13 cellular contexts compared by ENCODE assay signal in genomic region chr19:43636121-43636683, GRCh38. TPM values are rescaled to one million over a fixed set of nuclear protein-coding genes. Genes with fewer than 3 reads are reported as not detected.
DNase-seq lines count a peak whose midpoint lies in the region; ATAC-seq, FAIRE-seq and TF ChIP-seq lines count a peak whose summit lies in the region.
"Had no signal": no experiment of that assay in that cellular context is flagged by ENCODE, and none has a peak within 500 bp of the region (broad histone marks: within the 10 kb centered on the region; RNA-seq: fewer than 3 reads in every experiment).

No MANE protein-coding gene starts in this region.

- peak overlapping the region; percentile 52; the same call in 1 of the 2 replicates for H2BK5ac ChIP-seq in H1 (ENCODE audit: low read depth, low read length)

- H2BK15ac ChIP-seq in H1 (ENCODE audit: low read length), result no peak overlapping the region

- H2AFZ ChIP-seq in H1 (ENCODE audit: low read length), result no peak overlapping the region

- peak overlapping the region; percentile 81 to 91 for H3K4me2 ChIP-seq in H1 (ENCODE audit: insufficient read depth in 1 of 2, low read depth in 2 of 2, low read length in 2 of 2)

- TF ChIP-seq EP300 in H1 (IDR thresholded peaks at IDR 0.05; ENCODE audit: borderline replicate concordance in 1 of 2, low read depth in 2 of 2, low read length in 2 of 2) (0 out of 3 replicates have a peak, but pooled peaks of 1 of the 2 experiments have one; percentile 75), tibial nerve (IDR thresholded peaks at IDR 0.05) (peak in 1 of 2 donors; percentile 73)

- peak overlapping the region; percentile 28; the same call in 1 of the 2 replicates for H3K9ac ChIP-seq in HUES64 (ENCODE audit: low read depth, low read length)
- H3K9ac ChIP-seq in H1 (replicated peaks in 1 of 4; ENCODE audit: extremely low read depth in 1 of 4, low read depth in 3 of 4, low read length in 3 of 4), result no peak overlapping the region

- H3K4me3 ChIP-seq in HUES64 (ENCODE audit: low read length) (peak overlapping the region; percentile 29), H1 (ENCODE audit: extremely low read depth in 1 of 4, insufficient read depth in 2 of 4, low read depth in 3 of 4, low read length in 4 of 4) (peak overlapping the region in 2 of 4 experiments; percentile 8 to 66; a peak in 2 of 8 replicates), muscle layer of duodenum (ENCODE audit: low read depth in 1 of 2, low read length in 2 of 2) (no peak overlapping the region), tibial nerve (peak overlapping the region in 2 of 4 donors; percentile 28 to 43)

- peak overlapping the region; percentile 48; the same call in 1 of the 2 replicates for H3K18ac ChIP-seq in H1 (ENCODE audit: extremely low read depth, low read length)

- no peaks in the 10 kb centered on the region for H3K9me3 ChIP-seq in HUES64 (ENCODE audit: insufficient read depth, low read depth, low read length)
- no peaks in the 10 kb centered on the region for H3K9me3 ChIP-seq in H1 (ENCODE audit: insufficient read depth in 2 of 2, low read depth in 1 of 2, low read length in 1 of 2)
- no peaks in the 10 kb centered on the region for H3K9me3 ChIP-seq in muscle layer of duodenum (ENCODE audit: control insufficient read depth in 1 of 2, low read length in 2 of 2)
- no peaks in the 10 kb centered on the region for H3K9me3 ChIP-seq in tibial nerve
- H3K9me3 ChIP-seq: testis had no signal

- 61% methylated on average over 11 of the region's 14 CpGs for WGBS in HUES64
- 22% methylated on average over 9 of the region's 14 CpGs; no CpG with 5 or more reads in 1 of the 2 experiments for WGBS in H1 (ENCODE audit: extremely low coverage in 1 of 2, insufficient coverage in 1 of 2, insufficient read length in 1 of 2, insufficient replicate concordance in 2 of 2, low coverage in 1 of 2, low lambda C conversion rate in 2 of 2, missing lambda C conversion rate in 1 of 2), 2 experiments
- 28 to 33% methylated on average over 12 to 14 of the region's 14 CpGs for WGBS in tibial nerve, 2 donors

- CTCF ChIA-PET in H1 (lab: Charles Lee; ENCODE audit: partially characterized antibody), result interaction anchor here (0.6 to 3.5 kb wide), 3 partner anchors 11 to 41 kb away, joined by 3 to 22 read pairs (median 3); partner anchors contain the start of gene IRGQ

- H4K8ac ChIP-seq in H1 (ENCODE audit: extremely low read depth, insufficient read depth, low read length), result peak overlapping the region; percentile 66; the same call in 1 of the 2 replicates

- TF ChIP-seq POLR2A in H1 (IDR thresholded peaks at IDR 0.05; ENCODE audit: control extremely low read depth in 1 of 2, low read depth in 2 of 2, low read length in 2 of 2) (peak in 1 of 2 experiments; percentile 32; a peak in 1 of 3 replicates), tibial nerve (IDR thresholded peaks at IDR 0.05) (peak in 1 of 2 donors; percentile 9)

- H2BK20ac ChIP-seq in H1 (ENCODE audit: low read length), result no peak overlapping the region

- TF ChIP-seq CTCF in H1 (IDR thresholded peaks at IDR 0.05; ENCODE audit: control extremely low read depth in 1 of 3, insufficient read depth in 1 of 3, low read depth in 1 of 3, low read length in 3 of 3) (no peak), tibial nerve (IDR thresholded peaks at IDR 0.05) (no peak)

- no peak overlapping the region for H3K56ac ChIP-seq in H1 (replicated peaks; ENCODE audit: insufficient read length, low read depth, low read length)

- peaks cover 2% of the 10 kb centered on the region; the same call in 1 of the 2 replicates for H3K79me1 ChIP-seq in H1 (ENCODE audit: low read depth, low read length)

- H3K36me3 ChIP-seq in HUES64 (ENCODE audit: insufficient read depth, low read length), result no peaks in the 10 kb centered on the region
- no peaks in the 10 kb centered on the region for H3K36me3 ChIP-seq in H1 (ENCODE audit: control insufficient read depth in 2 of 4, insufficient read depth in 4 of 4, low read length in 3 of 4)
- H3K36me3 ChIP-seq in muscle layer of duodenum (ENCODE audit: control insufficient read depth in 1 of 2, insufficient read depth in 2 of 2, low read length in 2 of 2), result no peaks in the 10 kb centered on the region
- no peaks in the 10 kb centered on the region for H3K36me3 ChIP-seq in tibial nerve

- no peak overlapping the region for H2AK5ac ChIP-seq in H1 (ENCODE audit: low read depth, low read length)

- peak overlapping the region; percentile 57; the same call in 1 of the 2 replicates for H3K27ac ChIP-seq in HUES64 (ENCODE audit: low read depth, low read length)
- no peak overlapping the region for H3K27ac ChIP-seq in H1 (ENCODE audit: low read depth, low read length)
- H3K27ac ChIP-seq in muscle layer of duodenum (ENCODE audit: low read length), result peak overlapping the region; percentile 51
- peak overlapping the region; percentile 71 to 92 (median 82) for H3K27ac ChIP-seq in tibial nerve
- H3K27ac ChIP-seq: testis had no signal

- no peak overlapping the region for H3K14ac ChIP-seq in H1 (ENCODE audit: insufficient read length)

- peak overlapping the region; percentile 47 for H4K91ac ChIP-seq in H1 (replicated peaks; ENCODE audit: insufficient read length, low read length)

- no peak overlapping the region for H3K23ac ChIP-seq in H1 (ENCODE audit: insufficient read length)

- DNase-seq in H1 (ENCODE audit: low read depth in 1 of 2, low spot score in 2 of 2), result peak in 1 of 2 experiments; percentile 70
- no peak for DNase-seq in tibial nerve (ENCODE audit: low spot score in 2 of 2)
- no peak for DNase-seq in AG08395 (ENCODE audit: low spot score)
- DNase-seq: activated CD4-positive, alpha-beta T cell treated with anti-CD3 and anti-CD28 coated beads for 48 hours; NCI-H1092; NCI-H510A; testis had no signal

- peaks cover 11% of the 10 kb centered on the region for H3K4me1 ChIP-seq in HUES64 (ENCODE audit: insufficient read depth, low read length)
- H3K4me1 ChIP-seq in H1 (replicated peaks in 1 of 4; ENCODE audit: control insufficient read depth in 3 of 4, insufficient read depth in 4 of 4, low read length in 3 of 4), result peaks cover 9 to 31% (median 20%) of the 10 kb centered on the region in 4 experiments
- peaks cover 0 to 19% of the 10 kb centered on the region in 2 donors for H3K4me1 ChIP-seq in muscle layer of duodenum (ENCODE audit: control insufficient read depth in 1 of 2, insufficient read depth in 2 of 2, low read length in 2 of 2)
- peaks cover 0 to 60% (median 11%) of the 10 kb centered on the region in 4 donors for H3K4me1 ChIP-seq in tibial nerve

- peaks cover 20% of the 10 kb centered on the region for H3K23me2 ChIP-seq in H1 (ENCODE audit: low read depth, low read length)

- ATAC-seq in GM21825 (IDR thresholded peaks at IDR 0.05; ENCODE audit: unreplicated experiment) (no peak), HG03354 (IDR thresholded peaks at IDR 0.05; ENCODE audit: poor library complexity, severe bottlenecking, unreplicated experiment) (no peak)
- ATAC-seq: Panc1 had no signal

- H2BK120ac ChIP-seq in H1 (replicated peaks; ENCODE audit: low read depth, low read length), result no peak overlapping the region

- no peak overlapping the region for H3K4ac ChIP-seq in H1 (replicated peaks; ENCODE audit: insufficient read length, low read depth, low read length)

- POLR2A ChIA-PET in H1 (lab: Charles Lee; ENCODE audit: partially characterized antibody), result interaction anchor here (0.8 to 2.0 kb wide), 6 partner anchors 14 to 103 kb away, joined by 3 to 7 read pairs (median 3); partner anchors contain the start of gene ZNF575

- H3K79me2 ChIP-seq in H1 (ENCODE audit: control insufficient read depth in 1 of 2, insufficient read depth in 2 of 2, low read length in 2 of 2), result no peaks in the 10 kb centered on the region

- H4K5ac ChIP-seq in H1 (ENCODE audit: insufficient read length, low read depth, low read length), result no peak overlapping the region

- H4K20me1 ChIP-seq in H1 (replicated peaks in 1 of 2; ENCODE audit: control insufficient read depth in 1 of 2, insufficient read depth in 2 of 2, low read length in 2 of 2), result peaks cover 3 to 4% of the 10 kb centered on the region in 2 experiments

- H2BK12ac ChIP-seq in H1 (ENCODE audit: low read depth, low read length), result no peak overlapping the region

- no peak for FAIRE-seq in H1 (lab: Jason Lieb, UNC)

- H3K27me3 ChIP-seq in HUES64 (ENCODE audit: insufficient read depth, low read length), result peaks cover 44% of the 10 kb centered on the region
- H3K27me3 ChIP-seq in H1 (replicated peaks in 1 of 4; ENCODE audit: control insufficient read depth in 3 of 4, extremely low read depth in 1 of 4, insufficient read depth in 3 of 4, low read length in 3 of 4), result peaks cover 11 to 40% (median 27%) of the 10 kb centered on the region in 4 experiments
- H3K27me3 ChIP-seq in muscle layer of duodenum (ENCODE audit: low read depth, low read length), result peaks cover 10% of the 10 kb centered on the region
- peaks cover 2 to 44% of the 10 kb centered on the region in 2 donors for H3K27me3 ChIP-seq in tibial nerve
- H3K27me3 ChIP-seq: testis had no signal

- no peak for TF ChIP-seq RAD21 in H1 (IDR thresholded peaks at IDR 0.05 in 1 of 2, conservative IDR thresholded peaks at IDR 0.05 in 1 of 2; ENCODE audit: low read depth in 2 of 2, low read length in 2 of 2)

RNA-seq across cellular contexts. Expression of gene CADM4, which starts 3.4 kb away (rescaled TPM):
- polyA plus RNA-seq in HUES64 (2013, experiment 1 of 2), result 12.8 TPM
- 18.1 TPM for polyA plus RNA-seq in HUES64 (2013, experiment 2 of 2)
- 23.1 and 25.0 TPM in 2 replicates for total RNA-seq in H1 (2021; fragmentation: NEBNext Ultra II Directional; extraction: Animal tissue kit (Norgen Biotek cat#: 25700))
- polyA plus RNA-seq in H1 (2011; rRNA removed), result 13.5 and 20.7 TPM in 2 replicates
- 13.8 TPM for polyA plus RNA-seq in H1 (2011; cell fraction: cytosol; rRNA removed)
- polyA plus RNA-seq in H1 (2011; cell fraction: nucleus; rRNA removed), result 16.9 TPM
- 20.2 to 29.4 TPM (median 26.6 TPM) in 4 replicates for polyA plus RNA-seq in H1 (2012, experiment 1 of 2)
- 12.6 TPM for polyA plus RNA-seq in H1 (2012, experiment 2 of 2)
- polyA plus RNA-seq in H1 (2013, experiment 1 of 2), result 33.6 TPM
- polyA plus RNA-seq in H1 (2013, experiment 2 of 2), result 39.6 TPM
- 6.4 and 8.3 TPM in 2 replicates for polyA minus RNA-seq in H1 (2011; rRNA and poly(A)+ RNA removed)
- 9.4 TPM for polyA minus RNA-seq in H1 (2011; cell fraction: cytosol; rRNA and poly(A)+ RNA removed)
- polyA minus RNA-seq in H1 (2011; cell fraction: nucleus; rRNA and poly(A)+ RNA removed), result 3.7 TPM
- total RNA-seq in tibial nerve, result 100 to 1,000 TPM in 2 of 4 donors, 10 to 100 TPM in 2; 85.2 to 108 (median 102) TPM

RNA-seq across cellular contexts. Expression of gene ZNF428, which starts 16.8 kb away (rescaled TPM):
- polyA plus RNA-seq in HUES64 (2013, experiment 1 of 2), result 27.4 TPM
- polyA plus RNA-seq in HUES64 (2013, experiment 2 of 2), result 29.0 TPM
- total RNA-seq in H1 (2021; fragmentation: NEBNext Ultra II Directional; extraction: Animal tissue kit (Norgen Biotek cat#: 25700)), result 16.7 and 19.5 TPM in 2 replicates
- polyA plus RNA-seq in H1 (2011; rRNA removed), result 7.8 and 15.5 TPM in 2 replicates
- 14.5 TPM for polyA plus RNA-seq in H1 (2011; cell fraction: cytosol; rRNA removed)
- 16.4 TPM for polyA plus RNA-seq in H1 (2011; cell fraction: nucleus; rRNA removed)
- 15.6 to 23.2 TPM (median 22.3 TPM) in 4 replicates for polyA plus RNA-seq in H1 (2012, experiment 1 of 2)
- polyA plus RNA-seq in H1 (2012, experiment 2 of 2), result 13.0 TPM
- 6.0 TPM for polyA plus RNA-seq in H1 (2013, experiment 1 of 2)
- polyA plus RNA-seq in H1 (2013, experiment 2 of 2), result 5.6 TPM
- polyA minus RNA-seq in H1 (2011; rRNA and poly(A)+ RNA removed), result 1.1 and 2.2 TPM in 2 replicates
- 5.4 TPM for polyA minus RNA-seq in H1 (2011; cell fraction: cytosol; rRNA and poly(A)+ RNA removed)
- polyA minus RNA-seq in H1 (2011; cell fraction: nucleus; rRNA and poly(A)+ RNA removed), result 6.6 TPM
- 10 to 100 TPM; 38.1 to 61.1 (median 50.5) TPM for total RNA-seq in tibial nerve

RNA-seq across cellular contexts. Expression of gene SRRM5, which starts 24.3 kb away (rescaled TPM):
- 0.10 TPM for polyA plus RNA-seq in HUES64 (2013, experiment 1 of 2)
- not detected for polyA plus RNA-seq in HUES64 (2013, experiment 2 of 2)
- total RNA-seq in H1 (2021; fragmentation: NEBNext Ultra II Directional; extraction: Animal tissue kit (Norgen Biotek cat#: 25700)), result 0.11 and 0.25 TPM in 2 replicates
- polyA plus RNA-seq in H1 (2011; rRNA removed), result 0.06 and 0.16 TPM in 2 replicates
- polyA plus RNA-seq in H1 (2011; cell fraction: cytosol; rRNA removed), result 0.25 TPM
- 0.51 TPM for polyA plus RNA-seq in H1 (2011; cell fraction: nucleus; rRNA removed)
- polyA plus RNA-seq in H1 (2012, experiment 1 of 2), result 0.28 to 0.32 TPM (median 0.29 TPM) in 4 replicates
- 0.07 TPM for polyA plus RNA-seq in H1 (2012, experiment 2 of 2)
- 0.22 TPM for polyA plus RNA-seq in H1 (2013, experiment 1 of 2)
- 0.24 TPM for polyA plus RNA-seq in H1 (2013, experiment 2 of 2)
- 0.07 and 0.28 TPM in 2 replicates for polyA minus RNA-seq in H1 (2011; rRNA and poly(A)+ RNA removed)
- polyA minus RNA-seq in H1 (2011; cell fraction: cytosol; rRNA and poly(A)+ RNA removed), result not detected
- not detected for polyA minus RNA-seq in H1 (2011; cell fraction: nucleus; rRNA and poly(A)+ RNA removed)
- total RNA-seq in tibial nerve, result under 1 TPM; 0.20 to 0.84 (median 0.52) TPM
- total RNA-seq: skeletal muscle tissue had no signal

RNA-seq across cellular contexts. Expression of gene PLAUR, which starts 33.8 kb away (rescaled TPM):
- 12.6 TPM for polyA plus RNA-seq in HUES64 (2013, experiment 1 of 2)
- 13.6 TPM for polyA plus RNA-seq in HUES64 (2013, experiment 2 of 2)
- 22.9 and 23.0 TPM in 2 replicates for total RNA-seq in H1 (2021; fragmentation: NEBNext Ultra II Directional; extraction: Animal tissue kit (Norgen Biotek cat#: 25700))
- polyA plus RNA-seq in H1 (2011; rRNA removed), result 23.4 and 29.8 TPM in 2 replicates
- polyA plus RNA-seq in H1 (2011; cell fraction: cytosol; rRNA removed), result 33.3 TPM
- 32.7 TPM for polyA plus RNA-seq in H1 (2011; cell fraction: nucleus; rRNA removed)
- 22.5 to 28.7 TPM (median 26.3 TPM) in 4 replicates for polyA plus RNA-seq in H1 (2012, experiment 1 of 2)
- 16.1 TPM for polyA plus RNA-seq in H1 (2012, experiment 2 of 2)
- 32.2 TPM for polyA plus RNA-seq in H1 (2013, experiment 1 of 2)
- polyA plus RNA-seq in H1 (2013, experiment 2 of 2), result 35.2 TPM
- polyA minus RNA-seq in H1 (2011; rRNA and poly(A)+ RNA removed), result 11.9 and 15.1 TPM in 2 replicates
- polyA minus RNA-seq in H1 (2011; cell fraction: cytosol; rRNA and poly(A)+ RNA removed), result 8.6 TPM
- 9.9 TPM for polyA minus RNA-seq in H1 (2011; cell fraction: nucleus; rRNA and poly(A)+ RNA removed)
- total RNA-seq in tibial nerve, result 10 to 100 TPM; 12.9 to 19.7 (median 16.4) TPM

RNA-seq across cellular contexts. Expression of gene ZNF576, which starts 39.8 kb away (rescaled TPM):
- polyA plus RNA-seq in HUES64 (2013, experiment 1 of 2), result 9.9 TPM
- polyA plus RNA-seq in HUES64 (2013, experiment 2 of 2), result 9.3 TPM
- 13.6 and 14.7 TPM in 2 replicates for total RNA-seq in H1 (2021; fragmentation: NEBNext Ultra II Directional; extraction: Animal tissue kit (Norgen Biotek cat#: 25700))
- 32.4 and 35.9 TPM in 2 replicates for polyA plus RNA-seq in H1 (2011; rRNA removed)
- 22.3 TPM for polyA plus RNA-seq in H1 (2011; cell fraction: cytosol; rRNA removed)
- 19.5 TPM for polyA plus RNA-seq in H1 (2011; cell fraction: nucleus; rRNA removed)
- polyA plus RNA-seq in H1 (2012, experiment 1 of 2), result 11.7 to 16.0 TPM (median 13.6 TPM) in 4 replicates
- 18.5 TPM for polyA plus RNA-seq in H1 (2012, experiment 2 of 2)
- 17.0 TPM for polyA plus RNA-seq in H1 (2013, experiment 1 of 2)
- polyA plus RNA-seq in H1 (2013, experiment 2 of 2), result 17.1 TPM
- polyA minus RNA-seq in H1 (2011; rRNA and poly(A)+ RNA removed), result 10.6 and 11.2 TPM in 2 replicates
- 4.4 TPM for polyA minus RNA-seq in H1 (2011; cell fraction: cytosol; rRNA and poly(A)+ RNA removed)
- polyA minus RNA-seq in H1 (2011; cell fraction: nucleus; rRNA and poly(A)+ RNA removed), result 11.5 TPM
- 10 to 100 TPM in 3 of 4 donors, 1 to 10 TPM in 1; 9.9 to 18.8 (median 15.2) TPM for total RNA-seq in tibial nerve
